Comparison of ENCODE assay signal across 8 cellular contexts in genomic region chr7:87886875-87887274, GRCh38. TPM values are rescaled to one million over a fixed set of nuclear protein-coding genes. Genes with fewer than 3 reads are reported as not detected.
A peak's percentile ranks its signal among the peaks of the same experiment; 100 is the strongest.
DNase-seq lines count a peak whose midpoint lies in the region; ATAC-seq and TF ChIP-seq lines count a peak whose summit lies in the region.

No MANE protein-coding gene starts in this region.

- H3K27me3 ChIP-seq in CD4-positive, alpha-beta T cell (ENCODE audit: control insufficient read depth, insufficient read depth, low read length) = no peaks in the 10 kb centered on the region

- intact Hi-C loops in CD4-positive, alpha-beta T cell (cut with DNase I, micrococcal nuclease) = loop anchor here (1.0 to 5.0 kb wide), 7 partner anchors 89 to 575 kb away; no protein-coding TSS in a partner anchor

- peak; percentile 34 for ATAC-seq in CD4-positive, alpha-beta T cell (ENCODE audit: poor library complexity)
- ATAC-seq in HG02759 (IDR thresholded peaks at IDR 0.05; ENCODE audit: unreplicated experiment) (no peak), HG03469 (IDR thresholded peaks at IDR 0.05; ENCODE audit: unreplicated experiment) (no peak)

- CTCF ChIA-PET in CD4-positive, alpha-beta T cell (lab: Charles Lee) = interaction anchor here (0.5 to 1.7 kb wide), 4 partner anchors 89 to 575 kb away, joined by 3 to 16 read pairs (median 3); no protein-coding TSS in a partner anchor

- H3K9me3 ChIP-seq in CD4-positive, alpha-beta T cell (ENCODE audit: control insufficient read depth, low read length) = no peaks in the 10 kb centered on the region

- DNase-seq in CD4-positive, alpha-beta T cell = no peak
- no peak for DNase-seq in LNCaP clone FGC (ENCODE audit: low read depth)
- peak; percentile 41 for DNase-seq in astrocyte of the hippocampus (ENCODE audit: low read depth, low spot score)
- DNase-seq in lung microvascular endothelial cell (ENCODE audit: low read depth in 2 of 2) = peak; percentile 52 to 66
- DNase-seq in SHP77 (lab: John Stamatoyannopoulos, UW) = no peak
- DNase-seq in GOT3 (lab: John Stamatoyannopoulos, UW) = no peak

- H3K27ac Mint-ChIP-seq in CD4-positive, alpha-beta T cell = no peak overlapping the region

- POLR2A ChIA-PET in CD4-positive, alpha-beta T cell (lab: Charles Lee) = interaction anchor here (1.3 to 1.4 kb wide), 2 partner anchors 11 to 258 kb away, joined by 5 read pairs; partner anchors contain the start of genes DBF4, RUNDC3B and SLC25A40

- no peak overlapping the region for H3K27ac ChIP-seq in CD4-positive, alpha-beta T cell (ENCODE audit: low read depth, low read length)

- no peaks in the 10 kb centered on the region for H3K27me3 Mint-ChIP-seq in CD4-positive, alpha-beta T cell

- peak; percentile 83 for TF ChIP-seq CTCF in CD4-positive, alpha-beta T cell (IDR thresholded peaks at IDR 0.05)
- TF ChIP-seq CTCF in LNCaP clone FGC (IDR thresholded peaks at IDR 0.05; ENCODE audit: control insufficient read depth, extremely low read depth, insufficient read depth) = peak; percentile 38

- peaks cover 75% of the 10 kb centered on the region for H3K36me3 Mint-ChIP-seq in CD4-positive, alpha-beta T cell (ENCODE audit: low read depth)

- H3K4me3 ChIP-seq in LNCaP clone FGC (ENCODE audit: low read depth, low read length) = no peak overlapping the region

- peaks cover 18% of the 10 kb centered on the region for H3K4me1 Mint-ChIP-seq in CD4-positive, alpha-beta T cell (ENCODE audit: low read depth)

- H3K9me3 Mint-ChIP-seq in CD4-positive, alpha-beta T cell = no peaks in the 10 kb centered on the region

- H3K4me3 Mint-ChIP-seq in CD4-positive, alpha-beta T cell = no peak overlapping the region

RNA-seq across cellular contexts. Expression of gene DBF4, which starts 10.6 kb away (rescaled TPM):
- total RNA-seq in CD4-positive, alpha-beta T cell = 10 to 100 TPM; 58.1 to 61.9 TPM
- 6.9 and 8.1 TPM in 2 replicates for total RNA-seq in lung microvascular endothelial cell

RNA-seq across cellular contexts. Expression of gene SLC25A40, which starts 10.7 kb away (rescaled TPM):
- total RNA-seq in CD4-positive, alpha-beta T cell = 10 to 100 TPM in 1 of 2 experiments, 1 to 10 TPM in 1; 9.4 to 11.1 TPM
- 4.4 and 5.2 TPM in 2 replicates for total RNA-seq in lung microvascular endothelial cell

RNA-seq across cellular contexts. Expression of gene ADAM22, which starts 47.2 kb away (rescaled TPM):
- total RNA-seq in CD4-positive, alpha-beta T cell = under 1 TPM; 0.60 to 0.64 TPM
- total RNA-seq in lung microvascular endothelial cell = 0.22 and 0.40 TPM in 2 replicates

Comparison
In these comparisons a context has a peak if more than half of its experiments do, and no peak if none do; other contexts are left out.
1. DNase-seq: peak in astrocyte of the hippocampus (single experiment) and lung microvascular endothelial cell (2 of 2); none in CD4-positive, alpha-beta T cell (0 of 10), LNCaP clone FGC (single experiment), SHP77 (0 of 2) and GOT3 (single experiment).